ENCODE assay signal across 1 cellular context in genomic region chr19:33176670-33177416, GRCh38.
TF ChIP-seq lines count a peak whose summit lies in the region.

No MANE protein-coding gene starts in this region.

TF ChIP-seq in K562, 482 proteins besides CTCF, POLR2A, EP300 and RAD21 (continued from another document and continues in another):
- TF ChIP-seq NRF1 (conservative IDR thresholded peaks at IDR 0.05 in 1 of 2, IDR thresholded peaks at IDR 0.05 in 1 of 2) (peak; percentile 99), E2F1 (CRISPR knock-in tag; IDR thresholded peaks at IDR 0.05) (peak; percentile 85; the same call in 1 of the 2 replicates), SMC3 (conservative IDR thresholded peaks at IDR 0.05; ENCODE audit: insufficient read depth, low read depth, low read length) (no peak), BRF1 (IDR thresholded peaks at IDR 0.05; ENCODE audit: borderline replicate concordance, extremely low read depth, insufficient read length) (peak; percentile 40), TEAD1 (CRISPR knock-in tag; IDR thresholded peaks at IDR 0.05) (peak in 1 of 2 experiments; percentile 25; a peak in 1 of 4 replicates), EP400 (IDR thresholded peaks at IDR 0.05) (peak; percentile 72; the same call in 1 of the 2 replicates), FOXP1 (CRISPR knock-in tag; IDR thresholded peaks at IDR 0.05) (no peak), PTTG1 (tag; IDR thresholded peaks at IDR 0.05; ENCODE audit: low read depth) (no peak), GTF2F1 (IDR thresholded peaks at IDR 0.05; ENCODE audit: low read depth, low read length) (peak; percentile 69; the same call in 1 of the 2 replicates), TBP (optimal IDR thresholded peaks at IDR 0.05; ENCODE audit: low read depth, low read length) (peak; percentile 99), SIN3B (IDR thresholded peaks at IDR 0.05; ENCODE audit: low read depth) (peak; percentile 66; the same call in 1 of the 2 replicates), ZSCAN29 (IDR thresholded peaks at IDR 0.05) (0 out of 2 replicates have a peak, but pooled peaks have one; percentile 29), TRIM24 (IDR thresholded peaks at IDR 0.05) (peak in 1 of 2 experiments; percentile 43; a peak in 1 of 4 replicates), NKRF (IDR thresholded peaks at IDR 0.05; ENCODE audit: borderline replicate concordance) (peak; percentile 71; the same call in 1 of the 2 replicates), E2F4 (CRISPR knock-in tag; IDR thresholded peaks at IDR 0.05; ENCODE audit: low read depth) (no peak), SOX6 (IDR thresholded peaks at IDR 0.05) (peak; percentile 57), FOXJ2 (tag; IDR thresholded peaks at IDR 0.05) (peak; percentile 80; the same call in 1 of the 2 replicates), RBM22 (IDR thresholded peaks at IDR 0.05; ENCODE audit: low read depth, low read length, poor library complexity, severe bottlenecking) (peak; percentile 96), JUND (IDR thresholded peaks at IDR 0.05; ENCODE audit: borderline replicate concordance, low read depth, low read length) (peak; percentile 37; the same call in 1 of the 2 replicates), JUND (tag; IDR thresholded peaks at IDR 0.05; ENCODE audit: borderline replicate concordance, low read depth, low read length) (peak; percentile 52; the same call in 1 of the 3 replicates), HNRNPK (IDR thresholded peaks at IDR 0.05; ENCODE audit: low read depth, low read length, poor library complexity, severe bottlenecking) (peak; percentile 90), ZBTB5 (IDR thresholded peaks at IDR 0.05) (peak; percentile 82), FIP1L1 (IDR thresholded peaks at IDR 0.05; ENCODE audit: low read depth, low read length, poor library complexity, severe bottlenecking) (peak; percentile 33), TBL1XR1 (IDR thresholded peaks at IDR 0.05; ENCODE audit: low read length in 2 of 2) (peak; percentile 26 to 96; a peak in 2 of 4 replicates), ZNF695 (CRISPR knock-in tag; IDR thresholded peaks at IDR 0.05) (no peak), SAP30 (IDR thresholded peaks at IDR 0.05; ENCODE audit: borderline replicate concordance, insufficient read depth, low read depth, low read length, poor library complexity, severe bottlenecking) (peak; percentile 73), ZNF668 (CRISPR knock-in tag; IDR thresholded peaks at IDR 0.05) (no peak), ELF4 (CRISPR knock-in tag; IDR thresholded peaks at IDR 0.05) (0 out of 2 replicates have a peak, but pooled peaks have one; percentile 64), RFX5 (IDR thresholded peaks at IDR 0.05; ENCODE audit: low read depth, low read length) (peak; percentile 48; the same call in 1 of the 2 replicates), RBFOX2 (IDR thresholded peaks at IDR 0.05; ENCODE audit: low read depth, low read length) (peak; percentile 95), ZBTB34 (CRISPR knock-in tag; IDR thresholded peaks at IDR 0.05) (no peak), MAFK (IDR thresholded peaks at IDR 0.05; ENCODE audit: low read length) (0 out of 2 replicates have a peak, but pooled peaks have one; percentile 1), NFIC (IDR thresholded peaks at IDR 0.05) (peak; percentile 83), LCOR (CRISPR knock-in tag; IDR thresholded peaks at IDR 0.05) (peak; percentile 89), FOXJ3 (CRISPR knock-in tag; IDR thresholded peaks at IDR 0.05) (no peak), BCLAF1 (IDR thresholded peaks at IDR 0.05; ENCODE audit: borderline replicate concordance in 1 of 2, control insufficient read depth in 1 of 2, low read depth in 2 of 2, low read length in 1 of 2) (peak in 1 of 2 experiments; percentile 48; a peak in 1 of 4 replicates), TCF15 (CRISPR knock-in tag; IDR thresholded peaks at IDR 0.05) (no peak), ZNF41 (CRISPR knock-in tag; conservative IDR thresholded peaks at IDR 0.05) (no peak), CTCFL (IDR thresholded peaks at IDR 0.05; ENCODE audit: borderline replicate concordance, insufficient read depth, low read depth, low read length, poor library complexity, severe bottlenecking) (peak; percentile 70), USF2 (CRISPR knock-in tag; IDR thresholded peaks at IDR 0.05) (no peak), ZNF24 (IDR thresholded peaks at IDR 0.05) (peak; percentile 30; the same call in 1 of the 2 replicates), PRDM10 (IDR thresholded peaks at IDR 0.05; ENCODE audit: partially characterized antibody) (peak; percentile 6), FUS (optimal IDR thresholded peaks at IDR 0.05; ENCODE audit: low read depth, low read length) (peak; percentile 76), ARNT (IDR thresholded peaks at IDR 0.05) (peak in 1 of 2 experiments; percentile 65; a peak in 1 of 4 replicates), SP1 (CRISPR knock-in tag; IDR thresholded peaks at IDR 0.05) (peak; percentile 94), ZBTB7A (IDR thresholded peaks at IDR 0.05; ENCODE audit: borderline replicate concordance, control insufficient read depth, low read depth, low read length) (peak; percentile 80)
